ENCODE assay signal across 7 cellular contexts in genomic region chr20:46458891-46459750, GRCh38. TPM values are rescaled to one million over a fixed set of nuclear protein-coding genes. Genes with fewer than 3 reads are reported as not detected.
DNase-seq lines count a peak whose midpoint lies in the region; ATAC-seq and TF ChIP-seq lines count a peak whose summit lies in the region.

No MANE protein-coding gene starts in this region.

- peaks cover 23% of the 10 kb centered on the region for H3K36me3 Mint-ChIP-seq in brain

- peak overlapping the region in 2 of 5 experiments; percentile 58 to 76 for H3K27ac Mint-ChIP-seq in brain

- no peaks in the 10 kb centered on the region for H3K36me3 ChIP-seq in MG63

- peaks cover 13 to 23% (median 18%) of the 10 kb centered on the region in 5 experiments for H3K9me3 Mint-ChIP-seq in brain

- H3K27me3 ChIP-seq in MG63: no peaks in the 10 kb centered on the region

- H3K27me3 Mint-ChIP-seq in brain: peaks cover 9% of the 10 kb centered on the region

- peak overlapping the region; percentile 80 to 88 (median 84) for H3K4me3 Mint-ChIP-seq in brain

- H3K27ac ChIP-seq in substantia nigra (ENCODE audit: low read depth, low read length, poor library complexity, severe bottlenecking): no peak overlapping the region

- ATAC-seq in GM18511 (IDR thresholded peaks at IDR 0.05; ENCODE audit: unreplicated experiment): no peak

- DNase-seq in NCI-H1092 (lab: John Stamatoyannopoulos, UW): peak; percentile 21
- DNase-seq in left kidney (ENCODE audit: low read depth, low spot score): peak; percentile 92
- peak in 34 of 49 donors; percentile 3 to 78 (median 28) for DNase-seq in substantia nigra (lab: John Stamatoyannopoulos, UW)
- no peak for DNase-seq in MG63
- no peak for DNase-seq in DMS114 treated with DMSO at 0.1 percent for 48 hours (lab: John Stamatoyannopoulos, UW; ENCODE audit: unreplicated experiment)

- peaks cover 13% of the 10 kb centered on the region for H3K4me1 Mint-ChIP-seq in brain

- H3K4me3 ChIP-seq in MG63: no peak overlapping the region

- TF ChIP-seq CTCF in brain (conservative IDR thresholded peaks at IDR 0.05): no peak

- H3K9me3 ChIP-seq in MG63: peaks cover 7% of the 10 kb centered on the region

RNA-seq across cellular contexts. Expression of gene ELMO2, which starts 52.7 kb away (rescaled TPM):
- polyA plus RNA-seq in brain (ENCODE audit: insufficient read depth, low read depth, low replicate concordance): 63.0 TPM
- total RNA-seq in MG63 (2014; rRNA removed; shearing (Covaris generic); ENCODE audit: low replicate concordance): 29.5 and 41.7 TPM in 2 replicates

RNA-seq across cellular contexts. Expression of gene ZNF334, which starts 54.2 kb away (rescaled TPM):
- 2.2 TPM for polyA plus RNA-seq in brain (ENCODE audit: insufficient read depth, low read depth, low replicate concordance)
- 0.30 TPM in 1 of 2 replicates, not detected in the other for total RNA-seq in MG63 (2014; rRNA removed; shearing (Covaris generic); ENCODE audit: low replicate concordance)

Comparison
In these comparisons a context has a peak if more than half of its experiments do, and no peak if none do; other contexts are left out.
1. DNase-seq: peak in NCI-H1092 (single experiment), left kidney (single experiment) and substantia nigra (34 of 49); none in MG63 (single experiment) and DMS114 treated with DMSO at 0.1 percent for 48 hours (single experiment).